In the genomic region with DNA sequence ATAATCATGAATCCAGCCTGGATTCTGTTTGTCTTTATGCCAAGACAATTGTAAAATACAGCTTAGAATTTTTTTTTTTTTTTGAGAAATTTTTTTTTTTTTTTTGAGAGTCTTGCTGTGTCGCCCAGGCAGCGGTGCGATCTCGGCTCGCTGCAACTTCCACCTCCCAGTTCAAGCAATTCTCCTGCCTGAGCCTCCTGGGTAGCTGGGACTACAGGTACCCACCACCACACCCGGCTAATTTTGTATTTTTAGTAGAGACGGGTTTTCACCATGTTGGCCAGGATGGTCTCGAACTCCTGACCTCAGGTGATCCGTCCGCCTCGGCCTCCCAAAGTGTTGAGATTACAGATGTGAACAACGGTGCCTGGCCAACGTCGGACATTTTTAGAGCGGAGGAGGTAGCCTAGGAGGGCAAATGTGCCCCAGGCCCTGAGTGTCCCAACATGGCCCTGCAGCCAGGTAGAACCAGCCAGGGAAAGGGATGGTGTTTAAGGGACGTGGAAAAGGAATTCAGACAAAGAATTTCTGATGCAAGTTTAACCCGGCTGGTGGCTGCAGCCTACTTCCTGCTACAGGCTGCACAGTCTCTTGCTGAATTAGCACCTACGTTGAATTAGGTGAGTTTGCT, we compare ENCODE assay signal across 25 cellular contexts.
DNase-seq lines count a peak whose midpoint lies in the region; ATAC-seq, FAIRE-seq and TF ChIP-seq lines count a peak whose summit lies in the region.
"Had no signal": no experiment of that assay in that cellular context is flagged by ENCODE, and none has a peak within 500 bp of the region (broad histone marks: within the 10 kb centered on the region; RNA-seq: fewer than 3 reads in every experiment).

No MANE protein-coding gene starts in this region.

- no peak overlapping the region for H3K4me3 Mint-ChIP-seq in dendritic cell treated with granulocyte-macrophage colony-stimulating factor and Interleukin-4, amounts not matched to agents 40 ng/mL and 50 ng/mL, for 4 days

- H3K36me3 ChIP-seq in DND-41 (ENCODE audit: insufficient read depth, low read length), result no peaks in the 10 kb centered on the region
- H3K36me3 ChIP-seq: pancreas, upper lobe of left lung, WERI-Rb-1 had no signal

- H3K27ac ChIP-seq in DND-41 (ENCODE audit: low read length), result peak overlapping the region; percentile 93
- H3K27ac ChIP-seq: foreskin keratinocyte, pancreas, WERI-Rb-1 had no signal

- H3K4me1 ChIP-seq in DND-41 (ENCODE audit: insufficient read depth, low read length), result peaks cover 76% of the 10 kb centered on the region
- H3K4me1 ChIP-seq: foreskin keratinocyte had no signal

- no peak for ATAC-seq in DND-41 (ENCODE audit: insufficient read depth, low read depth)
- ATAC-seq in GM21528 (IDR thresholded peaks at IDR 0.05; ENCODE audit: low FRiP score, unreplicated experiment), result no peak
- no peak for ATAC-seq in GM21825 (IDR thresholded peaks at IDR 0.05; ENCODE audit: unreplicated experiment)
- ATAC-seq: foreskin keratinocyte; naive thymus-derived CD4-positive, alpha-beta T cell; pancreas had no signal

- intact Hi-C loops in dendritic cell treated with granulocyte-macrophage colony-stimulating factor and Interleukin-4, amounts not matched to agents 40 ng/mL and 50 ng/mL, for 4 days (cut with micrococcal nuclease), result loop anchor here (10.0 kb wide), 1 partner anchor 338 kb away; no protein-coding TSS in a partner anchor
- intact Hi-C loops in posterior vena cava (cut with DNase I), result loop anchor here (2.0 to 5.0 kb wide), 4 partner anchors 32 to 140 kb away; no protein-coding TSS in a partner anchor

- H3K9ac ChIP-seq in DND-41 (ENCODE audit: low read depth, low read length), result peak overlapping the region; percentile 59

- H3K9me3 ChIP-seq in DND-41 (ENCODE audit: insufficient read depth, low read length, severe bottlenecking), result no peaks in the 10 kb centered on the region
- H3K9me3 ChIP-seq: pancreas, upper lobe of left lung had no signal

- FAIRE-seq in GM18507 (lab: Jason Lieb, UNC), result peak; percentile 46
- FAIRE-seq: pancreas had no signal

- H3K36me3 Mint-ChIP-seq in dendritic cell treated with granulocyte-macrophage colony-stimulating factor and Interleukin-4, amounts not matched to agents 40 ng/mL and 50 ng/mL, for 4 days (ENCODE audit: low read depth), result peaks cover 14% of the 10 kb centered on the region

- H3K27me3 Mint-ChIP-seq in dendritic cell treated with granulocyte-macrophage colony-stimulating factor and Interleukin-4, amounts not matched to agents 40 ng/mL and 50 ng/mL, for 4 days, result peaks cover 19% of the 10 kb centered on the region

- no peak overlapping the region for H3K4me3 ChIP-seq in DND-41 (ENCODE audit: low read depth in 1 of 2, low read length in 2 of 2)
- H3K4me3 ChIP-seq: pancreas, upper lobe of left lung had no signal

- no peak for DNase-seq in DND-41
- DNase-seq in GM18507 (ENCODE audit: extremely low spot score, insufficient read length, low read depth), result no peak
- peak; percentile 73 for DNase-seq in posterior vena cava (ENCODE audit: low spot score)
- no peak for DNase-seq in EL
- DNase-seq: activated CD4-positive, alpha-beta T cell treated with anti-CD3 and anti-CD28 coated beads, Interleukin-2, amount 50 U/mL, for 48 hours; activated gamma-delta T cell treated with Interleukin-2 at 50 U/mL for 16 hours; anterior cingulate cortex; central memory CD4-positive, alpha-beta T cell; COR-L47; foreskin keratinocyte; hippocampal formation; mammary epithelial cell; naive thymus-derived CD4-positive, alpha-beta T cell; NCI-H2029 treated with DMSO at 0.1 percent for 48 hours; NCI-H446 treated with DMSO at 0.1 percent for 48 hours; NK-92 treated with Interleukin-12 subunit alpha and Interleukin-12 subunit beta, amount 100 ng/mL, for 24 hours; stimulated activated CD4-positive, alpha-beta T cell treated with anti-CD3 and anti-CD28 coated beads, Interleukin-2, amount 100 ng/mL, for 24 hours; upper lobe of left lung; WERI-Rb-1 had no signal

- no peaks in the 10 kb centered on the region for H3K27me3 ChIP-seq in DND-41 (ENCODE audit: insufficient read depth, low read length, poor library complexity)
- H3K27me3 ChIP-seq: foreskin keratinocyte, pancreas, upper lobe of left lung had no signal

- peak overlapping the region; percentile 1; the same call in 1 of the 2 replicates for H2AFZ ChIP-seq in DND-41 (ENCODE audit: low read depth, low read length)

- H3K27ac Mint-ChIP-seq in dendritic cell treated with granulocyte-macrophage colony-stimulating factor and Interleukin-4, amounts not matched to agents 40 ng/mL and 50 ng/mL, for 4 days, result peak overlapping the region; percentile 48
- H3K27ac Mint-ChIP-seq: T-helper 2 cell treated with Interferon-gamma antibody and Interleukin-4, amounts not matched to agents 5 μg/mL and 100 μg/mL, for 36 hours had no signal

- peaks cover 15% of the 10 kb centered on the region for H3K9me3 Mint-ChIP-seq in dendritic cell treated with granulocyte-macrophage colony-stimulating factor and Interleukin-4, amounts not matched to agents 40 ng/mL and 50 ng/mL, for 4 days
- H3K9me3 Mint-ChIP-seq: stimulated activated naive CD8-positive, alpha-beta T cell treated with anti-CD3 and anti-CD28 coated beads, Interleukin-15, Interleukin-2, amounts not matched to agents 100 ng/mL and 50 ng/mL, for 24 hours; T-helper 2 cell treated with Interferon-gamma antibody and Interleukin-4, amounts not matched to agents 5 μg/mL and 100 μg/mL, for 36 hours had no signal

- peaks cover 59% of the 10 kb centered on the region for H3K4me1 Mint-ChIP-seq in dendritic cell treated with granulocyte-macrophage colony-stimulating factor and Interleukin-4, amounts not matched to agents 40 ng/mL and 50 ng/mL, for 4 days (ENCODE audit: low read depth)

- H3K79me2 ChIP-seq in DND-41 (ENCODE audit: insufficient read depth, low read length), result no peaks in the 10 kb centered on the region

- TF ChIP-seq CTCF in DND-41 (IDR thresholded peaks at IDR 0.05; ENCODE audit: borderline replicate concordance, extremely low read depth, low read length, poor library complexity, severe bottlenecking), result no peak

- H4K20me1 ChIP-seq in DND-41 (ENCODE audit: insufficient read depth, low read length), result no peaks in the 10 kb centered on the region

- H3K4me2 ChIP-seq in DND-41 (ENCODE audit: insufficient read depth, low read length), result peak overlapping the region; percentile 52; the same call in 1 of the 2 replicates
